In genomic region chr16:28537964-28538732, GRCh38 we compare ENCODE assay signal across 9 cellular contexts. TPM values are rescaled to one million over a fixed set of nuclear protein-coding genes. Genes with fewer than 3 reads are reported as not detected.
A peak's percentile ranks its signal among the peaks of the same experiment; 100 is the strongest.
DNase-seq lines count a peak whose midpoint lies in the region; ATAC-seq and TF ChIP-seq lines count a peak whose summit lies in the region.
"Had no signal": no experiment of that assay in that cellular context is flagged by ENCODE, and none has a peak within 500 bp of the region (broad histone marks: within the 10 kb centered on the region; RNA-seq: fewer than 3 reads in every experiment).

No MANE protein-coding gene starts in this region.

- BruUV-seq in Calu3 (replicated peaks; lab: Mats Ljungman, UMichigan) = no TSS peak

- TF ChIP-seq CTCF in AG09309 (IDR thresholded peaks at IDR 0.05; ENCODE audit: control insufficient read depth, insufficient read depth, low read depth, low read length, missing control alignments) (no peak), Calu3 (IDR thresholded peaks at IDR 0.05; ENCODE audit: unreplicated experiment) (no peak)

- H3K9me3 ChIP-seq in adipocyte (ENCODE audit: control insufficient read depth, low read length) = no peaks in the 10 kb centered on the region

- H3K4me1 ChIP-seq in adipocyte (ENCODE audit: control insufficient read depth, insufficient read depth, low read length) = peaks cover 46% of the 10 kb centered on the region
- peaks cover 10% of the 10 kb centered on the region for H3K4me1 ChIP-seq in rectal smooth muscle tissue (ENCODE audit: control insufficient read depth, insufficient read depth, low read length)

- no peaks in the 10 kb centered on the region for H3K9me3 Mint-ChIP-seq in Calu3 (ENCODE audit: low read depth, unreplicated experiment)
- H3K9me3 Mint-ChIP-seq: naive B cell had no signal

- peak overlapping the region; percentile 57 for H3K4me3 ChIP-seq in AG09309 (ENCODE audit: control insufficient read depth, low read depth, low read length)
- H3K4me3 ChIP-seq in adipocyte (ENCODE audit: low read length) = peak overlapping the region; percentile 100
- peak overlapping the region; percentile 81 for H3K4me3 ChIP-seq in rectal smooth muscle tissue (ENCODE audit: low read length)

- DNase-seq in AG09309 (ENCODE audit: low read depth) (no peak), adipocyte (ENCODE audit: low read depth) (no peak), left cardiac atrium (no peak), NCI-H226 (no peak), Calu3 (no peak)
- DNase-seq: naive B cell had no signal

- intact Hi-C loops in left cardiac atrium (cut with DNase I) = no loop called here
- intact Hi-C loops in Calu3 (cut with micrococcal nuclease; ENCODE audit: unreplicated experiment) = no loop called here

- no peaks in the 10 kb centered on the region for H3K27me3 Mint-ChIP-seq in Calu3 (ENCODE audit: unreplicated experiment)

- ATAC-seq in left cardiac atrium (peak; percentile 2 to 4), GM18505 (IDR thresholded peaks at IDR 0.05; ENCODE audit: unreplicated experiment) (no peak), HG02884 (IDR thresholded peaks at IDR 0.05; ENCODE audit: unreplicated experiment) (no peak)

- H3K27ac ChIP-seq in rectal smooth muscle tissue (ENCODE audit: low read depth, low read length) = peak overlapping the region; percentile 98

- H3K4me1 Mint-ChIP-seq in Calu3 (ENCODE audit: low read depth, unreplicated experiment) = peaks cover 2% of the 10 kb centered on the region

- CTCF ChIA-PET in Calu3 (lab: Charles Lee) = no interaction called here

- H3K27me3 ChIP-seq in adipocyte (replicated peaks; ENCODE audit: control insufficient read depth, insufficient read depth, low read length) (no peaks in the 10 kb centered on the region), rectal smooth muscle tissue (ENCODE audit: control insufficient read depth, insufficient read depth, low read length) (no peaks in the 10 kb centered on the region)

- peak overlapping the region; percentile 100 for H3K9ac ChIP-seq in adipocyte (ENCODE audit: low read length)
- peak overlapping the region; percentile 64 for H3K9ac ChIP-seq in rectal smooth muscle tissue (ENCODE audit: low read length)

- H3K36me3 ChIP-seq in adipocyte (ENCODE audit: control insufficient read depth, insufficient read depth, low read length, severe bottlenecking) = peaks cover 9% of the 10 kb centered on the region
- H3K36me3 ChIP-seq in rectal smooth muscle tissue (ENCODE audit: control insufficient read depth, insufficient read depth, low read length) = peaks cover 7% of the 10 kb centered on the region

- H3K27ac Mint-ChIP-seq in Calu3 (ENCODE audit: unreplicated experiment) = no peak overlapping the region

- no peaks in the 10 kb centered on the region for H3K36me3 Mint-ChIP-seq in Calu3 (ENCODE audit: insufficient read depth, unreplicated experiment)
- H3K36me3 Mint-ChIP-seq: naive B cell had no signal

- H3K4me3 Mint-ChIP-seq in Calu3 (ENCODE audit: low read depth, unreplicated experiment) = no peak overlapping the region
- H3K4me3 Mint-ChIP-seq: naive B cell had no signal

- TF ChIP-seq POLR2A in GM18505 (IDR thresholded peaks at IDR 0.05; ENCODE audit: borderline replicate concordance, extremely low read depth, insufficient read depth, insufficient read length) = no peak

RNA-seq across cellular contexts. Expression of gene NUPR1, which starts 0.6 kb away (rescaled TPM):
- total RNA-seq in left cardiac atrium (10 to 100 TPM; 49.3 to 90.2 TPM), Calu3 (2022) (0.27 and 0.73 TPM in 2 replicates)

RNA-seq across cellular contexts. Expression of gene SGF29, which starts 15.6 kb away (rescaled TPM):
- total RNA-seq in left cardiac atrium (10 to 100 TPM; 14.5 to 15.8 TPM), Calu3 (2022) (27.9 and 31.0 TPM in 2 replicates)

RNA-seq across cellular contexts. Expression of gene IL27, which starts 31.5 kb away (rescaled TPM):
- total RNA-seq in left cardiac atrium (not detected), Calu3 (2022) (not detected in 2 replicates)

RNA-seq across cellular contexts. Expression of gene APOBR, which starts 43.7 kb away (rescaled TPM):
- 1 to 10 TPM; 1.1 to 1.4 TPM for total RNA-seq in left cardiac atrium
- 0.14 TPM in 1 of 2 replicates, not detected in the other for total RNA-seq in Calu3 (2022)

RNA-seq across cellular contexts. Expression of gene CLN3, which starts 46.3 kb away (rescaled TPM):
- total RNA-seq in left cardiac atrium (10 to 100 TPM; 11.4 to 16.9 TPM), Calu3 (2022) (31.8 and 33.5 TPM in 2 replicates)

Comparison
In these comparisons a context has a peak if more than half of its experiments do, and no peak if none do; other contexts are left out.
1. ATAC-seq: peak in left cardiac atrium (2 of 2); none in GM18505 (single experiment) and HG02884 (single experiment).
2. RNA of gene NUPR1, which starts 0.6 kb away (total RNA-seq): 49.3 to 90.2 TPM in left cardiac atrium; 0.27 to 0.73 TPM in Calu3; every median in the first group is over 10 times any median in the second.
3. Peak in every context shown above with its lines, with median percentiles within 50 percentile points of each other: H3K4me3 ChIP-seq.